Comparison of ENCODE assay signal across 19 cellular contexts in the genomic region with DNA sequence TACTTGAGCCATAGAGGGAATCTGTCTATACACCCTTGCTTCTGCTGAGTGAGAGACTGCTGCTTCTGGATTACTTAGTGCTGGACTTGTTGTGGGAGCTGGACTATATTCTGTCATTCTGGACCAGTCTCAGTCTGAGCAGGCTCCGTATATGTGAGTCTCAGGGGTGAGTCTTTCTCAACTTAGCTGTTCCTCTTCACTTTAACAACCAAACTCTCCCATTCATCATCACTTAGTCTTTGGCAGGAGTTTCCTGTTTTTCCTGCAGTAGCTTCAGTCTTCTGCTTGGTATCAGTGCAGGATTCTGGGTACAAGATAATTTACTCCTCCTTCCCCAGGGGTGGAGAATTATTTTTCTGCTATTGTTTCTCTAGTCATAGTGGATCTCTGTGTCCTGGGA.
"Had no signal": no experiment of that assay in that cellular context is flagged by ENCODE, and none has a peak within 500 bp of the region (broad histone marks: within the 10 kb centered on the region; RNA-seq: fewer than 3 reads in every experiment).

No MANE protein-coding gene starts in this region.

- ATAC-seq: activated T-cell treated with anti-CD3 and anti-CD28 coated beads, Interleukin-2, amount 50 U/mL, for 72 hours; left lung; natural killer cell had no signal

- H3K9me3 ChIP-seq: ovary, prostate gland, upper lobe of left lung had no signal

- DNase-seq: activated CD4-positive, alpha-beta memory T cell treated with anti-CD3 and anti-CD28 coated beads, Interleukin-2, amount 10 ng/mL, durations not matched to agents 7 days and 5 days; activated CD4-positive, alpha-beta T cell treated with anti-CD3 and anti-CD28 coated beads for 48 hours; activated gamma-delta T cell; activated T-cell treated with anti-CD3 and anti-CD28 coated beads, Interleukin-2, amount 50 U/mL, for 72 hours; aorta; central memory CD4-positive, alpha-beta T cell; dorsolateral prefrontal cortex; foreskin melanocyte; immature natural killer cell; left lung; natural killer cell; ovary; spleen; stimulated activated CD4-positive, alpha-beta T cell treated with anti-CD3 and anti-CD28 coated beads, Interleukin-4, amount 100 ng/mL, for 1 hour; stimulated activated naive CD4-positive, alpha-beta T cell treated with Interleukin-2 at 50 U/mL for 16 hours; upper lobe of left lung had no signal

- H3K4me1 ChIP-seq: left lung, prostate gland, spleen, upper lobe of left lung had no signal

- H3K4me3 ChIP-seq: dorsolateral prefrontal cortex, left lung, lung, ovary, prostate gland, spleen, upper lobe of left lung had no signal

- H3K27ac ChIP-seq: dorsolateral prefrontal cortex, epithelial cell of prostate, left lung, ovary, prostate gland, spleen, upper lobe of left lung had no signal

- H3K27me3 ChIP-seq: dorsolateral prefrontal cortex, left lung, ovary, spleen, upper lobe of left lung had no signal

- H3K36me3 ChIP-seq: left lung, ovary, prostate gland, spleen, upper lobe of left lung had no signal
